In genomic region chr10:44958196-44958896, GRCh38 we compare ENCODE assay signal across 8 cellular contexts. TPM values are rescaled to one million over a fixed set of nuclear protein-coding genes. Genes with fewer than 3 reads are reported as not detected.
DNase-seq lines count a peak whose midpoint lies in the region; ATAC-seq and TF ChIP-seq lines count a peak whose summit lies in the region.

No MANE protein-coding gene starts in this region.

- no peaks in the 10 kb centered on the region for H3K36me3 ChIP-seq in PC-9 (ENCODE audit: low read depth)
- H3K36me3 ChIP-seq in endodermal cell (ENCODE audit: control insufficient read depth, insufficient read depth, low read length), result no peaks in the 10 kb centered on the region

- CTCF ChIA-PET in PC-9 (lab: Charles Lee), result no interaction called here

- H3F3A ChIP-seq in PC-9 (ENCODE audit: insufficient read depth, low read depth), result peaks cover 17% of the 10 kb centered on the region; the same call in 1 of the 2 replicates

- H3K9ac ChIP-seq in endodermal cell (ENCODE audit: extremely low read depth, low read length, poor library complexity, severe bottlenecking), result peak overlapping the region; percentile 64

- TF ChIP-seq CTCF in PC-9 (conservative IDR thresholded peaks at IDR 0.05) (no peak), endodermal cell (conservative IDR thresholded peaks at IDR 0.05) (no peak)

- H3K9me3 ChIP-seq in PC-9 (ENCODE audit: insufficient read depth, low read depth), result no peaks in the 10 kb centered on the region
- no peaks in the 10 kb centered on the region for H3K9me3 ChIP-seq in endodermal cell (ENCODE audit: control insufficient read depth, low read length)

- DNase-seq in G401 (ENCODE audit: low spot score) (peak; percentile 61), PC-9 (peak in 1 of 2 experiments; percentile 60), endodermal cell (peak; percentile 38), DMS 273 treated with DMSO at 0.1 percent for 48 hours (lab: John Stamatoyannopoulos, UW) (no peak), HPDE6-E6E7 (ENCODE audit: extremely low spot score) (no peak), HuH-7.5 (ENCODE audit: low spot score) (no peak)
- no peak for DNase-seq in natural killer cell treated with Interleukin-12 subunit alpha and Interleukin-12 subunit beta and Interleukin-15 and Interleukin-18, amount 100 ng/mL, for 72 hours (ENCODE audit: low spot score)
- no peak for DNase-seq in stimulated activated CD4-positive, alpha-beta T cell treated with anti-CD3 and anti-CD28 coated beads, Interleukin-2, amount 100 ng/mL, for 48 hours

- H4K20me1 ChIP-seq in PC-9 (ENCODE audit: insufficient read depth), result no peaks in the 10 kb centered on the region

- no peaks in the 10 kb centered on the region for H3K27me3 ChIP-seq in PC-9 (ENCODE audit: insufficient read depth, low read depth)
- H3K27me3 ChIP-seq in endodermal cell (ENCODE audit: control insufficient read depth, insufficient read depth, low read length, poor library complexity, severe bottlenecking), result peaks cover 9% of the 10 kb centered on the region

- no peaks in the 10 kb centered on the region for H3K79me2 ChIP-seq in PC-9 (ENCODE audit: low read depth)

- peaks cover 23% of the 10 kb centered on the region for H3K4me1 Mint-ChIP-seq in endodermal cell
- H3K4me1 Mint-ChIP-seq in natural killer cell treated with Interleukin-12 subunit alpha and Interleukin-12 subunit beta and Interleukin-15 and Interleukin-18, amount 100 ng/mL, for 72 hours (ENCODE audit: low read depth in 2 of 2), result peaks cover 36 to 56% of the 10 kb centered on the region in 2 donors

- no peaks in the 10 kb centered on the region for H3K9me2 ChIP-seq in PC-9 (ENCODE audit: insufficient read depth)

- intact Hi-C loops in PC-9 (cut with micrococcal nuclease; ENCODE audit: unreplicated experiment), result no loop called here

- H3K4me3 ChIP-seq in PC-9, result peak overlapping the region; percentile 80
- peak overlapping the region; percentile 94 for H3K4me3 ChIP-seq in endodermal cell (ENCODE audit: low read length)

- POLR2A ChIA-PET in PC-9 (lab: Charles Lee; ENCODE audit: unreplicated experiment), result no interaction called here

- ATAC-seq in natural killer cell treated with Interleukin-12 subunit alpha and Interleukin-12 subunit beta and Interleukin-15 and Interleukin-18, amount 100 ng/mL, for 72 hours, result no peak

- H3K4me1 ChIP-seq in PC-9 (replicated peaks; ENCODE audit: insufficient read depth) (peaks cover 12% of the 10 kb centered on the region), endodermal cell (ENCODE audit: control insufficient read depth, insufficient read depth, low read length) (peaks cover 5% of the 10 kb centered on the region)

- H3K4me3 Mint-ChIP-seq in endodermal cell, result peak overlapping the region; percentile 74
- H3K4me3 Mint-ChIP-seq in natural killer cell treated with Interleukin-12 subunit alpha and Interleukin-12 subunit beta and Interleukin-15 and Interleukin-18, amount 100 ng/mL, for 72 hours, result peak overlapping the region; percentile 88

- H3K27ac ChIP-seq in PC-9 (no peak overlapping the region; the same call in 1 of the 2 replicates), endodermal cell (ENCODE audit: low read depth, low read length) (no peak overlapping the region)

- in situ Hi-C loops in G401 (cut with HindIII; ENCODE audit: low sequenced_read_pairs), result no loop called here

- WGBS in endodermal cell (ENCODE audit: insufficient coverage in 1 of 2, insufficient read length in 1 of 2), 2 experiments, result 67 to 69% methylated on average over 2 to 5 of the region's 5 CpGs

- peaks cover 2% of the 10 kb centered on the region for H3K9me3 Mint-ChIP-seq in endodermal cell
- H3K9me3 Mint-ChIP-seq in natural killer cell treated with Interleukin-12 subunit alpha and Interleukin-12 subunit beta and Interleukin-15 and Interleukin-18, amount 100 ng/mL, for 72 hours, result no peaks in the 10 kb centered on the region

- peaks cover 8% of the 10 kb centered on the region for H3K36me3 Mint-ChIP-seq in endodermal cell (ENCODE audit: low read depth)
- H3K36me3 Mint-ChIP-seq in natural killer cell treated with Interleukin-12 subunit alpha and Interleukin-12 subunit beta and Interleukin-15 and Interleukin-18, amount 100 ng/mL, for 72 hours, result peaks cover 4% of the 10 kb centered on the region

- peaks cover 18% of the 10 kb centered on the region for H3K27me3 Mint-ChIP-seq in endodermal cell (ENCODE audit: insufficient read depth)
- H3K27me3 Mint-ChIP-seq in natural killer cell treated with Interleukin-12 subunit alpha and Interleukin-12 subunit beta and Interleukin-15 and Interleukin-18, amount 100 ng/mL, for 72 hours, result no peaks in the 10 kb centered on the region

- H2AFZ ChIP-seq in PC-9, result peak overlapping the region; percentile 98

- no TSS peak for BruUV-seq in PC-9 (replicated peaks; lab: Mats Ljungman, UMichigan)

- no peak overlapping the region for H3K27ac Mint-ChIP-seq in endodermal cell
- H3K27ac Mint-ChIP-seq in natural killer cell treated with Interleukin-12 subunit alpha and Interleukin-12 subunit beta and Interleukin-15 and Interleukin-18, amount 100 ng/mL, for 72 hours, result peak overlapping the region; percentile 50 to 76

- H3K4me2 ChIP-seq in PC-9, result peak overlapping the region; percentile 94

RNA-seq across cellular contexts. Expression of gene RASSF4, which starts 1.3 kb away (rescaled TPM):
- total RNA-seq in G401 (2014; rRNA removed; shearing (Covaris generic)), result 0.98 and 1.5 TPM in 2 replicates
- total RNA-seq in PC-9 (2021), result 6.5 and 7.6 TPM in 2 replicates
- total RNA-seq in endodermal cell, result 10 to 100 TPM in 1 of 2 donors, 1 to 10 TPM in 1; 5.2 to 14.1 TPM
- polyA plus RNA-seq in endodermal cell (2013, experiment 1 of 2), result 17.2 TPM
- 20.0 TPM for polyA plus RNA-seq in endodermal cell (2013, experiment 2 of 2)
- total RNA-seq in natural killer cell treated with Interleukin-12 subunit alpha and Interleukin-12 subunit beta and Interleukin-15 and Interleukin-18, amount 100 ng/mL, for 72 hours, result 10 to 100 TPM in 1 of 2 donors, 1 to 10 TPM in 1; 9.3 to 44.9 TPM

RNA-seq across cellular contexts. Expression of gene DEPP1, which starts 20.3 kb away (rescaled TPM):
- 0.14 and 2.7 TPM in 2 replicates for total RNA-seq in G401 (2014; rRNA removed; shearing (Covaris generic))
- total RNA-seq in PC-9 (2021) (13.2 and 15.1 TPM in 2 replicates), endodermal cell (1 to 10 TPM; 1.3 to 2.6 TPM)
- polyA plus RNA-seq in endodermal cell (2013, experiment 1 of 2), result 0.89 TPM
- polyA plus RNA-seq in endodermal cell (2013, experiment 2 of 2), result 1.2 TPM
- under 1 TPM; 0.31 to 0.53 TPM for total RNA-seq in natural killer cell treated with Interleukin-12 subunit alpha and Interleukin-12 subunit beta and Interleukin-15 and Interleukin-18, amount 100 ng/mL, for 72 hours

RNA-seq across cellular contexts. Expression of gene ZNF22, which starts 42.4 kb away (rescaled TPM):
- total RNA-seq in G401 (2014; rRNA removed; shearing (Covaris generic)), result 10.0 and 13.9 TPM in 2 replicates
- total RNA-seq in PC-9 (2021), result 22.4 and 29.9 TPM in 2 replicates
- total RNA-seq in endodermal cell, result 10 to 100 TPM; 35.5 to 42.5 TPM
- 59.3 TPM for polyA plus RNA-seq in endodermal cell (2013, experiment 1 of 2)
- 54.5 TPM for polyA plus RNA-seq in endodermal cell (2013, experiment 2 of 2)
- 10 to 100 TPM; 22.7 to 29.0 TPM for total RNA-seq in natural killer cell treated with Interleukin-12 subunit alpha and Interleukin-12 subunit beta and Interleukin-15 and Interleukin-18, amount 100 ng/mL, for 72 hours

RNA-seq across cellular contexts. Expression of gene TMEM72, which starts 47.2 kb away (rescaled TPM):
- total RNA-seq in G401 (2014; rRNA removed; shearing (Covaris generic)), result not detected in 2 replicates
- total RNA-seq in PC-9 (2021), result not detected in 2 replicates
- not detected for total RNA-seq in endodermal cell
- 0.21 TPM for polyA plus RNA-seq in endodermal cell (2013, experiment 1 of 2)
- polyA plus RNA-seq in endodermal cell (2013, experiment 2 of 2), result 0.12 TPM
- total RNA-seq in natural killer cell treated with Interleukin-12 subunit alpha and Interleukin-12 subunit beta and Interleukin-15 and Interleukin-18, amount 100 ng/mL, for 72 hours, result not detected

Comparison
In these comparisons a context has a peak if more than half of its experiments do, and no peak if none do; other contexts are left out.
1. DNase-seq: peak in G401 (single experiment) and endodermal cell (single experiment); none in natural killer cell treated with Interleukin-12 subunit alpha and Interleukin-12 subunit beta and Interleukin-15 and Interleukin-18, amount 100 ng/mL, for 72 hours (single experiment), stimulated activated CD4-positive, alpha-beta T cell treated with anti-CD3 and anti-CD28 coated beads, Interleukin-2, amount 100 ng/mL, for 48 hours (0 of 2), DMS 273 treated with DMSO at 0.1 percent for 48 hours (single experiment), HPDE6-E6E7 (single experiment) and HuH-7.5 (single experiment).